Comparison of ENCODE assay signal across 8 cellular contexts in the genomic region with DNA sequence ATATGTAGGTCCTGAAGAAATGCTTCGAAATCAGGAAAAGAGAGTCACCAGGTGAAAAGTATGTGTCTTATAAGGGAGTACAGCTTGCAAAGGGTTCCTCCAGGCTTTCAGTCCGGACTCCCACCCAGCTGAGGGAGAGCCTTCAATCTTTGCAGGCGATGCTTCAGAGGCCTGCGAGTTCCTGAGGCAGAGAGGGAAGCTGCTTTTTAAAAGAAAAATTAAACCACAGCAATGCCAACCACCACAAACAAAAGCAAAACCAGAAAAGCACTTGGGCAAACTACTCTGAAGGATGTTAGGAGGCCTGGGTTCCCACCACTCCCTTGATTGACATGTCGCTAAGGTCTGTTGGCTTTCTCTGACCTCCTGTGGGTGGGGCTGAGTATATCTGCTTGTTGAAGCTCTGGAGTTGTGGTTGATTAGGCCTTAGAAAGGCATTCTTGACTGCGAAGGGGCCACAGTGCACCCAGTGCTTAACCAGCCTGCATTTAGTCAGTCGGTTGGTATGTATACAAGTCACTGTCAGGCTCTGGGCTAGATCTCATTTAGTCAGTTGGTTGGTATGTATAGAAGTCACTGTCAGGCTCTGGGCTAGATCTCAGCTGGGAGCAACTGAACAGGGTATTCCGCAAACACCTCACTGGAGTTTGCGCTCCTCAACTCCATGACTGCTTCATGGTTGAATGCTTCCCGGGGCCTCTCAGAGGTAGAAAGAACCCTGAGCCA.
DNase-seq lines count a peak whose midpoint lies in the region; ATAC-seq lines count a peak whose summit lies in the region.

No MANE protein-coding gene starts in this region.

- DNase-seq in activated gamma-delta T cell treated with Interleukin-2 at 50 U/mL for 16 hours (peak; percentile 45), activated gamma-delta T cell (lab: John Stamatoyannopoulos, UW) (no peak), NCI-H69 (lab: John Stamatoyannopoulos, UW) (peak; percentile 18), iris pigment epithelial cell (ENCODE audit: low read depth) (peak; percentile 99)
- peak; percentile 35 for DNase-seq in stimulated activated naive CD4-positive, alpha-beta T cell treated with Interleukin-2 at 50 U/mL for 16 hours (lab: John Stamatoyannopoulos, UW)

- no peaks in the 10 kb centered on the region for H3K27me3 Mint-ChIP-seq in activated naive CD8-positive, alpha-beta T cell

- peaks cover 74% of the 10 kb centered on the region for H3K4me1 Mint-ChIP-seq in activated naive CD8-positive, alpha-beta T cell (ENCODE audit: low read depth)

- peaks cover 2% of the 10 kb centered on the region for H3K36me3 Mint-ChIP-seq in activated naive CD8-positive, alpha-beta T cell

- ATAC-seq in GM18873 (IDR thresholded peaks at IDR 0.05; ENCODE audit: low FRiP score, unreplicated experiment): no peak
- no peak for ATAC-seq in GM18861 (IDR thresholded peaks at IDR 0.05; ENCODE audit: unreplicated experiment)

- peak overlapping the region; percentile 96 for H3K4me3 Mint-ChIP-seq in activated naive CD8-positive, alpha-beta T cell

- peak overlapping the region; percentile 94 for H3K27ac Mint-ChIP-seq in activated naive CD8-positive, alpha-beta T cell

- no peaks in the 10 kb centered on the region for H3K9me3 Mint-ChIP-seq in activated naive CD8-positive, alpha-beta T cell (ENCODE audit: low read depth)
